In the genomic region with DNA sequence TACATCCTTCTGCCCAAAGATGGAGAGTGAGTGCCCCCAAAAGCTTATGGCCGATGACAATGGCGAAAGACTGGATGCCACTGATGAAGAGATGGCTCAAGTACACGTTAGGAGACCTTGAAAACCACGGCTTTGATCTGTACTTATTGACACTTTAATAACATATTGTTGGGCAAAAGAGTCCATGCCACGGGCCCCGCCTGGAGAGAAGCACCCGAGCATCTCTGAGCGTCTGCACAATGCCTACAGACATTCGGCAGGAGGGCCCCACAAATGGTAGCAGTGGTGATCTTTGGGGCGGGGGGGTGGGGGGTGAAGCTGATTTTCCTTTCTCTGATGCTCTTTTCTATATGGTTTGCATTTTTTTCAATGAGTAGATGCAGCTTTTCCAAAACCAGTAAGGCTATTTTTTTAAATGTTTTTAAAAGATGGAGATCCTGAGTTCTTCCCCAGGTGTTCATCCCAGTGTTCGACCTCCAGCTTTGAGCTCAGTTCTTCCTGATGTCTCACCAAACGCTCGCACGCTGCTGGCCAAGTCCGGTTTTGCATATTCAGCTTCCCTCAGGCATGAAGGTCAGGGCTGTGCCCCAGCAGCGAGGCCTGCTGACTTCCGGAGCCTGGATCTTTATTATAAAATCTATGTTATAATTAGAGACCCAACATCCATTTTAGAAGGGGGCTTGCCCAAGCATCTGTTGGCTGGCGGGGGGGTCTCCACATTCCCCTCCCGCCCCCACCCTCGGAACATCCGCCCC, we compare ENCODE assay signal across 16 cellular contexts. TPM values are rescaled to one million over a fixed set of nuclear protein-coding genes. Genes with fewer than 3 reads are reported as not detected.
"Had no signal": no experiment of that assay in that cellular context is flagged by ENCODE, and none has a peak within 500 bp of the region (broad histone marks: within the 10 kb centered on the region; RNA-seq: fewer than 3 reads in every experiment).

No MANE protein-coding gene starts in this region.

- H3K4me2 ChIP-seq: smooth muscle cell had no signal

- H3K4me3 Mint-ChIP-seq: activated CD4-positive, alpha-beta T cell treated with anti-CD3 and anti-CD28 coated beads, Interleukin-2, amount 10 ng/mL, durations not matched to agents 7 days and 5 days; activated naive CD4-positive, alpha-beta T cell treated with anti-CD3 and anti-CD28 coated beads for 36 hours; activated T-helper 17 cell treated with anti-CD3 and anti-CD28 coated beads, Interleukin-2, amount 50 U/mL, for 72 hours; central memory CD8-positive, alpha-beta T cell; dendritic cell treated with granulocyte-macrophage colony-stimulating factor and Interleukin-4, amounts not matched to agents 40 ng/mL and 50 ng/mL, for 4 days; endodermal cell; stimulated activated effector memory CD8-positive, alpha-beta T cell treated with anti-CD3 and anti-CD28 coated beads, Interleukin-12 subunit alpha, Interleukin-12 subunit beta, amount 100 ng/mL, for 72 hours; T-helper 17 cell had no signal

- H3K27ac ChIP-seq: thyroid gland, uterus had no signal

- H3K9me3 Mint-ChIP-seq: activated CD4-positive, alpha-beta T cell treated with anti-CD3 and anti-CD28 coated beads, Interleukin-2, amount 10 ng/mL, durations not matched to agents 7 days and 5 days; activated naive CD4-positive, alpha-beta T cell treated with anti-CD3 and anti-CD28 coated beads for 36 hours; activated T-helper 17 cell treated with anti-CD3 and anti-CD28 coated beads, Interleukin-2, amount 50 U/mL, for 72 hours; central memory CD8-positive, alpha-beta T cell; dendritic cell treated with granulocyte-macrophage colony-stimulating factor and Interleukin-4, amounts not matched to agents 40 ng/mL and 50 ng/mL, for 4 days; endodermal cell; stimulated activated effector memory CD8-positive, alpha-beta T cell treated with anti-CD3 and anti-CD28 coated beads, Interleukin-12 subunit alpha, Interleukin-12 subunit beta, amount 100 ng/mL, for 72 hours had no signal

- H3K4me1 Mint-ChIP-seq: activated CD4-positive, alpha-beta T cell treated with anti-CD3 and anti-CD28 coated beads, Interleukin-2, amount 10 ng/mL, durations not matched to agents 7 days and 5 days; activated T-helper 17 cell treated with anti-CD3 and anti-CD28 coated beads, Interleukin-2, amount 50 U/mL, for 72 hours; central memory CD8-positive, alpha-beta T cell; stimulated activated effector memory CD8-positive, alpha-beta T cell treated with anti-CD3 and anti-CD28 coated beads, Interleukin-12 subunit alpha, Interleukin-12 subunit beta, amount 100 ng/mL, for 72 hours had no signal

- ATAC-seq: activated T-helper 17 cell treated with anti-CD3 and anti-CD28 coated beads, Interleukin-2, amount 50 U/mL, for 72 hours; left lobe of liver; stimulated activated effector memory CD8-positive, alpha-beta T cell treated with anti-CD3 and anti-CD28 coated beads, Interleukin-12 subunit alpha, Interleukin-12 subunit beta, amount 100 ng/mL, for 72 hours; T-helper 17 cell had no signal

- H3K36me3 Mint-ChIP-seq: stimulated activated effector memory CD8-positive, alpha-beta T cell treated with anti-CD3 and anti-CD28 coated beads, Interleukin-12 subunit alpha, Interleukin-12 subunit beta, amount 100 ng/mL, for 72 hours had no signal

- H3K9me3 ChIP-seq: thyroid gland, uterus had no signal

- H3K36me3 ChIP-seq: thyroid gland, uterus had no signal

- H3K4me1 ChIP-seq: uterus had no signal

- DNase-seq: activated CD4-positive, alpha-beta T cell treated with anti-CD3 and anti-CD28 coated beads, Interleukin-2, amount 10 ng/mL, durations not matched to agents 7 days and 5 days; activated CD4-positive, CD25-positive, alpha-beta regulatory T cell; activated naive CD4-positive, alpha-beta T cell treated with anti-CD3 and anti-CD28 coated beads for 36 hours; activated T-cell treated with anti-CD3 and anti-CD28 coated beads for 4 hours; endodermal cell; T-helper 17 cell; thyroid gland; uterus had no signal

- H3K27me3 ChIP-seq: thyroid gland, uterus had no signal

- H3K4me3 ChIP-seq: smooth muscle cell, thyroid gland, uterus had no signal

- H3K27ac Mint-ChIP-seq: activated CD4-positive, alpha-beta T cell treated with anti-CD3 and anti-CD28 coated beads, Interleukin-2, amount 10 ng/mL, durations not matched to agents 7 days and 5 days; activated naive CD4-positive, alpha-beta T cell treated with anti-CD3 and anti-CD28 coated beads for 36 hours; activated T-helper 17 cell treated with anti-CD3 and anti-CD28 coated beads, Interleukin-2, amount 50 U/mL, for 72 hours; dendritic cell treated with granulocyte-macrophage colony-stimulating factor and Interleukin-4, amounts not matched to agents 40 ng/mL and 50 ng/mL, for 4 days; endodermal cell; progenitor cell of endocrine pancreas; stimulated activated effector memory CD8-positive, alpha-beta T cell treated with anti-CD3 and anti-CD28 coated beads, Interleukin-12 subunit alpha, Interleukin-12 subunit beta, amount 100 ng/mL, for 72 hours; T-helper 17 cell had no signal

RNA-seq across cellular contexts. Expression of a gene that starts 34.3 kb away (rescaled TPM):
- total RNA-seq: activated CD4-positive, alpha-beta T cell treated with anti-CD3 and anti-CD28 coated beads, Interleukin-2, amount 10 ng/mL, durations not matched to agents 7 days and 5 days; activated CD8-positive, alpha-beta memory T cell treated with anti-CD3 and anti-CD28 coated beads for 36 hours; activated naive CD4-positive, alpha-beta T cell treated with anti-CD3 and anti-CD28 coated beads for 36 hours; activated T-helper 17 cell treated with anti-CD3 and anti-CD28 coated beads, Interleukin-2, amount 50 U/mL, for 72 hours; endodermal cell; left lobe of liver; progenitor cell of endocrine pancreas; smooth muscle cell; T-helper 17 cell; thyroid gland; uterus had no signal
